ENCODE assay signal across 7 cellular contexts in the genomic region with DNA sequence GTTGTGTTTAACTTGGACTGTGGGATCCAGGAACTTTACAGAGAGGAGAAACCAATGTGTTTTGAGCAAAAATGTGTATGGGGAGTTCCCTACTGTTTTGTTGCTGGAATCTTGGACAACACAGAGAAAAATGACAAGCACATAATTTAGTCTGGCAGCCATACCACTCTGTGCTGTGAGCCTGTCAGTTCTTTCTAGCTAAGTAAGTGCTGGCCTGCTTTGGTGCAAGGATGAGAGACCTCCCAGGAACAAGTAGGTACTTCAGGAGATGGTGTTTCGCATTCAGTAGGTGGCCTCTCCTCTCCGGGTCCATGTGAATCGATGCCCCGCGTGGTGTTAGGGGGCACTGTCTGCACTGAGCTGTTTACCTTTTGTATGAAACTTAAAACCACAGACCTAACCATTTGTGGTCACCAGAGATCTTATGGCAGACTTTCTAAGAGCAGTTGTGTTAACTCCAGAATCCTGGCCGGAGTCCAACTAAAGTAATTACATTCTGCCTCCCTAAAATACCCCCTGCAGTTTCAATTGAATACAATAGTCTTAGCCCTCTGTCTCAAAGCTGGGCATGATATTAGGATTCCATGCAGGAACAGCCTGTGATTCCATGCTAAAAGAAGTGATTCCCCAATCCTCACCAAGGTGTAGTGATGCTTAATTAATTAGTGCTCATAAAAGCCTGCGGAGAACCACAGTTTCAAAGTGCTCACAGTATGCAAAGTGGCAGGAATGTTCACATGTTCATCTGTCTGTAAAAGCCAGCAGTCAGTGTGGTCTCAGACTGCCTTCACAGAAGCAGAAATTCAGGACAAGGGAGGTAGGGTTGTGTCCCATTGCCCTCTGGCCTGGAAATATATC.
DNase-seq lines count a peak whose midpoint lies in the region; ATAC-seq, FAIRE-seq and TF ChIP-seq lines count a peak whose summit lies in the region.

No MANE protein-coding gene starts in this region.

- no peak for DNase-seq in H54 (ENCODE audit: insufficient read length, low spot score)
- peak; percentile 17 for DNase-seq in MG63
- no peak for DNase-seq in NCI-H1092 (lab: John Stamatoyannopoulos, UW)
- no peak for DNase-seq in activated CD4-positive, alpha-beta T cell treated with anti-CD3 and anti-CD28 coated beads, Interleukin-2, amount 50 U/mL, for 1 hour
- no peak for DNase-seq in effector CD4-positive, alpha-beta T cell

- TF ChIP-seq POLR2A in GM18505 (IDR thresholded peaks at IDR 0.05; ENCODE audit: borderline replicate concordance, extremely low read depth, insufficient read depth, insufficient read length) (no peak), H54 (IDR thresholded peaks at IDR 0.05; ENCODE audit: low read depth, low read length) (no peak)

- no peak for TF ChIP-seq CTCF in brain (conservative IDR thresholded peaks at IDR 0.05)

- peak overlapping the region in 1 of 5 experiments; percentile 13 for H3K4me3 Mint-ChIP-seq in brain

- H3K27ac Mint-ChIP-seq in brain: peak overlapping the region in 3 of 5 experiments; percentile 20 to 74 (median 74)

- FAIRE-seq in H54 (lab: Jason Lieb, UNC): peak; percentile 50

- H3K9me3 Mint-ChIP-seq in brain: no peaks in the 10 kb centered on the region

- H3K4me3 ChIP-seq in MG63: no peak overlapping the region

- H3K27me3 ChIP-seq in MG63: no peaks in the 10 kb centered on the region

- ATAC-seq in GM18505 (IDR thresholded peaks at IDR 0.05; ENCODE audit: unreplicated experiment): peak; percentile 84

- H3K4me1 Mint-ChIP-seq in brain: peaks cover 45% of the 10 kb centered on the region

- H3K27me3 Mint-ChIP-seq in brain: no peaks in the 10 kb centered on the region

- no peaks in the 10 kb centered on the region for H3K36me3 Mint-ChIP-seq in brain

- no peaks in the 10 kb centered on the region for H3K9me3 ChIP-seq in MG63

- H3K36me3 ChIP-seq in MG63: no peaks in the 10 kb centered on the region
